Comparison of ENCODE assay signal across 19 cellular contexts in the genomic region with DNA sequence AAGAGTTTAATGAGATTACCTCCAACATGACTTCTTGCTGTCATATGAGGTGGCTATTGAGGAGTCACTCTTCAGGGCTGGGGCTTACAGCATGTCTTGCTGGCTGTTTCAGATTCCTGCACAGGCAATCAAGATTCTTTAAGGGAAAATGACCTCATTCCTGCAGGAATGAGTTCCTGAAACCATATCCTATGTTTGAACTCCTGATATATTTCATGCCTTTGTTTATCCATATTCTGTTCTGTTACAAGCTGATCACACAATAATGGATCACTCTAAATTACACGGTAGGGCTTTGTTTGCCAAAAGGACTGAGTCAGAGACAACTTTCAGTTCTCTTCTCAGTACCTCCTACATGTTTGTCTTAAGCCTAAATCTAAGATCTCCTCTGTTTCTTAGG.
DNase-seq lines count a peak whose midpoint lies in the region; ATAC-seq, FAIRE-seq and TF ChIP-seq lines count a peak whose summit lies in the region.
"Had no signal": no experiment of that assay in that cellular context is flagged by ENCODE, and none has a peak within 500 bp of the region (broad histone marks: within the 10 kb centered on the region; RNA-seq: fewer than 3 reads in every experiment).

No MANE protein-coding gene starts in this region.

- H3K4me2 ChIP-seq in trophoblast cell (ENCODE audit: low read length): no peak overlapping the region

- TF ChIP-seq POLR2A in GM12891 (IDR thresholded peaks at IDR 0.05; ENCODE audit: low read depth, low read length): no peak
- no peak for TF ChIP-seq POLR2A in GM12892 (IDR thresholded peaks at IDR 0.05; ENCODE audit: low read depth, low read length)

- no peak overlapping the region for H2BK12ac ChIP-seq in trophoblast cell (ENCODE audit: low read length)

- ATAC-seq in aorta (ENCODE audit: low FRiP score) (no peak), HG03039 (IDR thresholded peaks at IDR 0.05; ENCODE audit: unreplicated experiment) (no peak)
- no peak for ATAC-seq in CD8-positive, alpha-beta T cell
- ATAC-seq: gastrocnemius medialis, left lung had no signal

- H3K27ac Mint-ChIP-seq in CD8-positive, alpha-beta T cell: no peak overlapping the region
- H3K27ac Mint-ChIP-seq: CD4-positive, alpha-beta T cell had no signal

- H2AFZ ChIP-seq in trophoblast cell (ENCODE audit: insufficient read depth, low read length, poor library complexity): no peak overlapping the region

- H3K79me1 ChIP-seq in trophoblast cell (ENCODE audit: low read length): no peaks in the 10 kb centered on the region

- no peaks in the 10 kb centered on the region for H3K27me3 Mint-ChIP-seq in CD8-positive, alpha-beta T cell (ENCODE audit: low read depth)
- H3K27me3 Mint-ChIP-seq: CD4-positive, alpha-beta T cell had no signal

- H3K4me1 Mint-ChIP-seq in CD8-positive, alpha-beta T cell (ENCODE audit: low read depth): no peaks in the 10 kb centered on the region

- no peaks in the 10 kb centered on the region for H3K4me1 ChIP-seq in trophoblast cell (ENCODE audit: control insufficient read depth in 1 of 2, insufficient read depth in 2 of 2, low read length in 2 of 2)
- no peaks in the 10 kb centered on the region for H3K4me1 ChIP-seq in aorta (ENCODE audit: control insufficient read depth in 1 of 2, insufficient read depth in 2 of 2, low read length in 2 of 2)
- H3K4me1 ChIP-seq in CD8-positive, alpha-beta T cell (ENCODE audit: insufficient read depth, low read length): no peaks in the 10 kb centered on the region
- H3K4me1 ChIP-seq: gastrocnemius medialis, left lung had no signal

- H3K36me3 ChIP-seq in trophoblast cell (ENCODE audit: control insufficient read depth in 1 of 2, insufficient read depth in 2 of 2, low read length in 2 of 2) (no peaks in the 10 kb centered on the region), aorta (ENCODE audit: control insufficient read depth in 1 of 2, insufficient read depth in 2 of 2, low read length in 1 of 2) (no peaks in the 10 kb centered on the region)
- H3K36me3 ChIP-seq in CD8-positive, alpha-beta T cell (ENCODE audit: insufficient read depth, low read length): no peaks in the 10 kb centered on the region
- H3K36me3 ChIP-seq: gastrocnemius medialis, left lung had no signal

- no peaks in the 10 kb centered on the region for H3K27me3 ChIP-seq in trophoblast cell (ENCODE audit: insufficient read depth, low read length)
- no peaks in the 10 kb centered on the region for H3K27me3 ChIP-seq in aorta (ENCODE audit: control insufficient read depth in 1 of 2, insufficient read depth in 2 of 2, low read length in 1 of 2)
- H3K27me3 ChIP-seq in CD8-positive, alpha-beta T cell (ENCODE audit: insufficient read depth, low read length): no peaks in the 10 kb centered on the region
- H3K27me3 ChIP-seq: gastrocnemius medialis, left lung had no signal

- peak overlapping the region; percentile 74 for H3K27ac ChIP-seq in trophoblast cell (ENCODE audit: low read depth, low read length)
- H3K27ac ChIP-seq in aorta (ENCODE audit: low read depth in 1 of 2, low read length in 2 of 2): no peak overlapping the region
- H3K27ac ChIP-seq in CD8-positive, alpha-beta T cell (ENCODE audit: low read depth, low read length): no peak overlapping the region
- H3K27ac ChIP-seq: gastrocnemius medialis, left lung had no signal

- H3K9me3 ChIP-seq in trophoblast cell (ENCODE audit: insufficient read depth, low read depth, low read length): no peaks in the 10 kb centered on the region
- H3K9me3 ChIP-seq in aorta (ENCODE audit: control insufficient read depth, low read length): no peaks in the 10 kb centered on the region
- no peaks in the 10 kb centered on the region for H3K9me3 ChIP-seq in CD8-positive, alpha-beta T cell (ENCODE audit: low read length)
- H3K9me3 ChIP-seq: gastrocnemius medialis, left lung had no signal

- no peak overlapping the region for H3K4me3 ChIP-seq in fibroblast of mammary gland (ENCODE audit: control insufficient read depth, low read depth, low read length)
- no peak overlapping the region for H3K4me3 ChIP-seq in trophoblast cell (ENCODE audit: low read depth, low read length)
- H3K4me3 ChIP-seq in aorta (ENCODE audit: low read length in 2 of 2): no peak overlapping the region
- no peak overlapping the region for H3K4me3 ChIP-seq in CD8-positive, alpha-beta T cell (ENCODE audit: low read depth, low read length)
- H3K4me3 ChIP-seq: gastrocnemius medialis, left lung had no signal

- H3K9ac ChIP-seq in trophoblast cell (ENCODE audit: low read length): no peak overlapping the region

- WGBS in trophoblast cell (ENCODE audit: extremely low coverage, insufficient coverage, insufficient read length): no CpG with 5 or more reads among the region's 1 CpG
- 7 to 14% methylated on average over 1 of the region's 1 CpG for WGBS in aorta, 2 donors

- no peak overlapping the region for H3K4me3 Mint-ChIP-seq in CD8-positive, alpha-beta T cell
- H3K4me3 Mint-ChIP-seq: CD4-positive, alpha-beta T cell had no signal

- no peak overlapping the region for H3K18ac ChIP-seq in trophoblast cell (ENCODE audit: low read length)

- H2AK5ac ChIP-seq in trophoblast cell (ENCODE audit: low read length): no peak overlapping the region

- CTCF ChIA-PET in CD8-positive, alpha-beta T cell (lab: Charles Lee): no interaction called here

- no peak overlapping the region for H4K8ac ChIP-seq in trophoblast cell (ENCODE audit: low read depth, low read length)

- no peak overlapping the region for H3K23ac ChIP-seq in trophoblast cell (ENCODE audit: low read length)

- H4K91ac ChIP-seq in trophoblast cell (ENCODE audit: low read depth, low read length): no peak overlapping the region

- H2BK120ac ChIP-seq in trophoblast cell (ENCODE audit: insufficient read depth, low read length, poor library complexity): no peak overlapping the region

- H2BK5ac ChIP-seq in trophoblast cell (ENCODE audit: low read depth, low read length, poor library complexity): no peak overlapping the region

- no peak overlapping the region for H3K4ac ChIP-seq in trophoblast cell (ENCODE audit: low read depth, low read length)

- H3K14ac ChIP-seq in trophoblast cell (ENCODE audit: low read length): no peak overlapping the region

- FAIRE-seq in GM12891 (lab: Jason Lieb, UNC): no peak
- no peak for FAIRE-seq in GM12892 (lab: Jason Lieb, UNC)
- FAIRE-seq: colon, H1 had no signal

- DNase-seq in GM12891 (ENCODE audit: insufficient read length, low spot score) (no peak), RPMI7951 (ENCODE audit: low read depth) (peak; percentile 4), fibroblast of mammary gland (ENCODE audit: low read depth) (peak; percentile 67), trophoblast cell (peak; percentile 48 to 74), GM12892 (ENCODE audit: insufficient read length) (no peak), aorta (no peak)
- DNase-seq in CD8-positive, alpha-beta T cell: no peak
- DNase-seq: activated CD4-positive, alpha-beta T cell treated with anti-CD3 and anti-CD28 coated beads, Interleukin-2, amount 50 U/mL, for 4 hours; activated gamma-delta T cell; CD4-positive, alpha-beta T cell; gastrocnemius medialis; left lung; NCI-H187 treated with DMSO at 0.1 percent for 48 hours; stimulated activated CD4-positive, alpha-beta T cell treated with anti-CD3 and anti-CD28 coated beads, Interleukin-2, amount 100 ng/mL, for 24 hours; stimulated activated naive CD4-positive, alpha-beta T cell; T-helper 2 cell had no signal

- H3K79me2 ChIP-seq in trophoblast cell (ENCODE audit: control insufficient read depth, insufficient read depth, low read length, poor library complexity): no peaks in the 10 kb centered on the region

- intact Hi-C loops in aorta (cut with DNase I): no loop called here
- intact Hi-C loops in CD8-positive, alpha-beta T cell (cut with DNase I, micrococcal nuclease): no loop called here

- H3K36me3 Mint-ChIP-seq in CD8-positive, alpha-beta T cell: no peaks in the 10 kb centered on the region

- H3K9me3 Mint-ChIP-seq in CD8-positive, alpha-beta T cell: peaks cover 13% of the 10 kb centered on the region

- no peak for TF ChIP-seq CTCF in fibroblast of mammary gland (conservative IDR thresholded peaks at IDR 0.05; ENCODE audit: control insufficient read depth, insufficient read depth, low read depth, low read length)
- TF ChIP-seq CTCF in CD8-positive, alpha-beta T cell (IDR thresholded peaks at IDR 0.05): no peak

- H4K12ac ChIP-seq in trophoblast cell (ENCODE audit: low read depth, low read length): no peak overlapping the region

- POLR2A ChIA-PET in CD8-positive, alpha-beta T cell (lab: Charles Lee): no interaction called here

TF ChIP-seq in GM12891, 5 proteins besides CTCF, POLR2A, EP300 and RAD21:
- TF ChIP-seq SPI1 (IDR thresholded peaks at IDR 0.05; ENCODE audit: low read depth, low read length) (peak; percentile 78), PAX5 (IDR thresholded peaks at IDR 0.05; ENCODE audit: insufficient read depth, low read length, severe bottlenecking) (no peak)
TF ChIP-seq in GM12891: peak in this region for 1.

Comparison
In these comparisons a context has a peak if more than half of its experiments do, and no peak if none do; other contexts are left out.
1. DNase-seq: peak in RPMI7951 (single experiment), fibroblast of mammary gland (single experiment) and trophoblast cell (2 of 2); none in GM12891 (single experiment), GM12892 (single experiment), aorta (0 of 2) and CD8-positive, alpha-beta T cell (0 of 7).